ENCODE assay signal across 15 cellular contexts in the genomic region with DNA sequence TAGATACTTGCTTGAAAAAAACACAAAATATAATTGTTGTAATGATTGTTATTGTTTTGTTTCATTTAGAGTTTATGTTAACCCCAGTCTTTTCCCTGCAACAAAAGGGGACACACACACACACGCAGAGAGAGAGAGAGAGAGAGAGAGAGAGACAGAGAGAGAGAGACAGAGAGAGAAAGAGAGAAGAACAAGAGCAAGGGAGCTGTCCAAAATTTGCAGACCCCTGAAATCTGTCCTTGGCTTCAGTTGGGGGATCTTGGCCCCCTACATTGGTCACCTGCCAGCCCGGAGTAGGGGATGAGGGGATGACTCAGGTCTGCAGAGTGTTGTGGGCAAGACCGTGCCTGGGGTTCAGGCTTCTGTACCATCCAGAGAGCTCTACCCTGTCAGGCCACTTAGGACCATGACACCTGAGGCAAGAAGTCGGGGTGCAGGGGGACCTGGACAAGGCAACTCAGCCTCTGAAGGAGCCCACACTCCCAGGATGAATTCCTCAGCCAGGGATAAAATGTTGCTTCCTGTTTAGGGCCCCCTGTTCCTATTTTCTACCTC.
DNase-seq lines count a peak whose midpoint lies in the region; ATAC-seq and TF ChIP-seq lines count a peak whose summit lies in the region.
"Had no signal": no experiment of that assay in that cellular context is flagged by ENCODE, and none has a peak within 500 bp of the region (broad histone marks: within the 10 kb centered on the region; RNA-seq: fewer than 3 reads in every experiment).

No MANE protein-coding gene starts in this region.

- H3K27ac Mint-ChIP-seq in stimulated activated effector memory CD8-positive, alpha-beta T cell treated with anti-CD3 and anti-CD28 coated beads, Interleukin-12 subunit alpha, Interleukin-12 subunit beta, amount 100 ng/mL, for 72 hours: no peak overlapping the region
- H3K27ac Mint-ChIP-seq in activated T-helper 2 cell treated with anti-CD3 and anti-CD28 coated beads, Interferon-gamma antibody, Interleukin-2, Interleukin-4, amounts not matched to agents 10 μg/mL and 5 μg/mL and 100 μg/mL, durations not matched to agents 14 hours and 24 hours and 36 hours: no peak overlapping the region
- H3K27ac Mint-ChIP-seq: B cell; CD8-positive, alpha-beta T cell had no signal

- H3K9me3 Mint-ChIP-seq in stimulated activated effector memory CD8-positive, alpha-beta T cell treated with anti-CD3 and anti-CD28 coated beads, Interleukin-12 subunit alpha, Interleukin-12 subunit beta, amount 100 ng/mL, for 72 hours: no peaks in the 10 kb centered on the region
- H3K9me3 Mint-ChIP-seq in activated T-helper 2 cell treated with anti-CD3 and anti-CD28 coated beads, Interferon-gamma antibody, Interleukin-2, Interleukin-4, amounts not matched to agents 10 μg/mL and 5 μg/mL and 100 μg/mL, durations not matched to agents 14 hours and 24 hours and 36 hours: no peaks in the 10 kb centered on the region
- H3K9me3 Mint-ChIP-seq: CD8-positive, alpha-beta T cell had no signal

- no peak overlapping the region for H3K4me3 ChIP-seq in DND-41 (ENCODE audit: low read depth in 1 of 2, low read length in 2 of 2)
- no peak overlapping the region for H3K4me3 ChIP-seq in HCT116 (replicated peaks in 1 of 2; ENCODE audit: low read depth in 1 of 2, low read length in 2 of 2)
- no peak overlapping the region for H3K4me3 ChIP-seq in lower lobe of right lung
- H3K4me3 ChIP-seq: BLaER1 treated with 17β-estradiol and CSF1 and Interleukin-3, amounts not matched to agents 10 nM and 100 nM; GM23248 had no signal

- H3K9me3 ChIP-seq in DND-41 (ENCODE audit: insufficient read depth, low read length, severe bottlenecking) (no peaks in the 10 kb centered on the region), HCT116 (ENCODE audit: control insufficient read depth in 1 of 2, insufficient read depth in 1 of 2, low read depth in 1 of 2, low read length in 2 of 2) (no peaks in the 10 kb centered on the region), lower lobe of right lung (no peaks in the 10 kb centered on the region)
- H3K9me3 ChIP-seq: BLaER1 treated with 17β-estradiol and CSF1 and Interleukin-3, amounts not matched to agents 10 nM and 100 nM had no signal

- H3K4me2 ChIP-seq in DND-41 (ENCODE audit: insufficient read depth, low read length): no peak overlapping the region
- no peak overlapping the region for H3K4me2 ChIP-seq in HCT116 (ENCODE audit: low read length)
- H3K4me2 ChIP-seq: BLaER1 treated with 17β-estradiol and CSF1 and Interleukin-3, amounts not matched to agents 10 nM and 100 nM had no signal

- no peak overlapping the region for H3K4me3 Mint-ChIP-seq in stimulated activated effector memory CD8-positive, alpha-beta T cell treated with anti-CD3 and anti-CD28 coated beads, Interleukin-12 subunit alpha, Interleukin-12 subunit beta, amount 100 ng/mL, for 72 hours
- no peak overlapping the region for H3K4me3 Mint-ChIP-seq in activated T-helper 2 cell treated with anti-CD3 and anti-CD28 coated beads, Interferon-gamma antibody, Interleukin-2, Interleukin-4, amounts not matched to agents 10 μg/mL and 5 μg/mL and 100 μg/mL, durations not matched to agents 14 hours and 24 hours and 36 hours (ENCODE audit: low read depth)
- H3K4me3 Mint-ChIP-seq: B cell; CD8-positive, alpha-beta T cell had no signal

- no peak overlapping the region for H3K27ac ChIP-seq in DND-41 (ENCODE audit: low read length)
- H3K27ac ChIP-seq in HCT116 (ENCODE audit: low read depth, low read length): no peak overlapping the region
- H3K27ac ChIP-seq in lower lobe of right lung: peak overlapping the region; percentile 11
- H3K27ac ChIP-seq: BLaER1 treated with 17β-estradiol and CSF1 and Interleukin-3, amounts not matched to agents 10 nM and 100 nM; GM23248 had no signal

- DNase-seq in DND-41: no peak
- no peak for DNase-seq in HCT116 (ENCODE audit: low read depth, low spot score)
- no peak for DNase-seq in lower lobe of right lung
- DNase-seq in stimulated activated effector memory CD8-positive, alpha-beta T cell treated with anti-CD3 and anti-CD28 coated beads, Interleukin-12 subunit alpha, Interleukin-12 subunit beta, amount 100 ng/mL, for 72 hours (ENCODE audit: low spot score in 2 of 2): peak in 1 of 2 donors; percentile 18
- no peak for DNase-seq in activated T-helper 2 cell treated with anti-CD3 and anti-CD28 coated beads, Interferon-gamma antibody, Interleukin-2, Interleukin-4, amounts not matched to agents 10 μg/mL and 5 μg/mL and 100 μg/mL, durations not matched to agents 14 hours and 24 hours and 36 hours (ENCODE audit: low spot score)
- DNase-seq in NCI-H226: no peak
- DNase-seq in midbrain (lab: John Stamatoyannopoulos, UW): no peak
- DNase-seq: Calu3; CD8-positive, alpha-beta T cell; DMS79 treated with DMSO at 0.1 percent for 48 hours; EL; GM23248; HCEC 1CT had no signal

- H3K36me3 Mint-ChIP-seq in stimulated activated effector memory CD8-positive, alpha-beta T cell treated with anti-CD3 and anti-CD28 coated beads, Interleukin-12 subunit alpha, Interleukin-12 subunit beta, amount 100 ng/mL, for 72 hours: no peaks in the 10 kb centered on the region
- H3K36me3 Mint-ChIP-seq in activated T-helper 2 cell treated with anti-CD3 and anti-CD28 coated beads, Interferon-gamma antibody, Interleukin-2, Interleukin-4, amounts not matched to agents 10 μg/mL and 5 μg/mL and 100 μg/mL, durations not matched to agents 14 hours and 24 hours and 36 hours (ENCODE audit: low read depth): no peaks in the 10 kb centered on the region
- H3K36me3 Mint-ChIP-seq: CD8-positive, alpha-beta T cell had no signal

- H3K79me2 ChIP-seq in DND-41 (ENCODE audit: insufficient read depth, low read length) (no peaks in the 10 kb centered on the region), HCT116 (ENCODE audit: insufficient read depth, low read length) (no peaks in the 10 kb centered on the region)

- H3K9me2 ChIP-seq in HCT116 (ENCODE audit: insufficient read depth): no peaks in the 10 kb centered on the region

- H2AFZ ChIP-seq in DND-41 (ENCODE audit: low read depth, low read length): no peak overlapping the region
- no peak overlapping the region for H2AFZ ChIP-seq in HCT116 (ENCODE audit: low read depth, low read length, poor library complexity, severe bottlenecking)
- H2AFZ ChIP-seq: GM23248 had no signal

- POLR2A ChIA-PET in HCT116 (lab: Charles Lee): no interaction called here

- H3K9ac ChIP-seq in DND-41 (ENCODE audit: low read depth, low read length) (no peak overlapping the region), HCT116 (ENCODE audit: low read length) (no peak overlapping the region)
- H3K9ac ChIP-seq: BLaER1 treated with 17β-estradiol and CSF1 and Interleukin-3, amounts not matched to agents 10 nM and 100 nM; GM23248 had no signal

- no peaks in the 10 kb centered on the region for H3K4me1 Mint-ChIP-seq in stimulated activated effector memory CD8-positive, alpha-beta T cell treated with anti-CD3 and anti-CD28 coated beads, Interleukin-12 subunit alpha, Interleukin-12 subunit beta, amount 100 ng/mL, for 72 hours
- peaks cover 3% of the 10 kb centered on the region for H3K4me1 Mint-ChIP-seq in activated T-helper 2 cell treated with anti-CD3 and anti-CD28 coated beads, Interferon-gamma antibody, Interleukin-2, Interleukin-4, amounts not matched to agents 10 μg/mL and 5 μg/mL and 100 μg/mL, durations not matched to agents 14 hours and 24 hours and 36 hours (ENCODE audit: low read depth)
- H3K4me1 Mint-ChIP-seq: B cell had no signal

- no peak for TF ChIP-seq POLR2A in HCT116 (IDR thresholded peaks at IDR 0.05; ENCODE audit: borderline replicate concordance, extremely low read depth, insufficient read depth, insufficient read length)

- H3K4me1 ChIP-seq in DND-41 (ENCODE audit: insufficient read depth, low read length) (no peaks in the 10 kb centered on the region), HCT116 (ENCODE audit: control insufficient read depth in 1 of 2, insufficient read depth in 2 of 2, low read length in 2 of 2) (no peaks in the 10 kb centered on the region), lower lobe of right lung (peaks cover 14% of the 10 kb centered on the region)

- peaks cover 38% of the 10 kb centered on the region for H3K27me3 Mint-ChIP-seq in activated T-helper 2 cell treated with anti-CD3 and anti-CD28 coated beads, Interferon-gamma antibody, Interleukin-2, Interleukin-4, amounts not matched to agents 10 μg/mL and 5 μg/mL and 100 μg/mL, durations not matched to agents 14 hours and 24 hours and 36 hours (ENCODE audit: low read depth)

- H3K27me3 ChIP-seq in DND-41 (ENCODE audit: insufficient read depth, low read length, poor library complexity) (peaks cover 15% of the 10 kb centered on the region), HCT116 (ENCODE audit: insufficient read depth, low read length) (peaks cover 86% of the 10 kb centered on the region), lower lobe of right lung (ENCODE audit: low read depth) (no peaks in the 10 kb centered on the region)
- H3K27me3 ChIP-seq: BLaER1 treated with 17β-estradiol and CSF1 and Interleukin-3, amounts not matched to agents 10 nM and 100 nM had no signal

- ATAC-seq in DND-41 (ENCODE audit: insufficient read depth, low read depth): 0 out of 3 replicates have a peak, but pooled peaks have one; percentile 31
- ATAC-seq in HCT116: no peak
- ATAC-seq in lower lobe of right lung: peak in 1 of 2 donors; percentile 30
- ATAC-seq in stimulated activated effector memory CD8-positive, alpha-beta T cell treated with anti-CD3 and anti-CD28 coated beads, Interleukin-12 subunit alpha, Interleukin-12 subunit beta, amount 100 ng/mL, for 72 hours: peak; percentile 34
- ATAC-seq: CD8-positive, alpha-beta T cell had no signal

- no TSS peak for BruUV-seq in HCT116 (replicated peaks; lab: Mats Ljungman, UMichigan)

- no peak for TF ChIP-seq RAD21 in HCT116 (IDR thresholded peaks at IDR 0.05; ENCODE audit: low read depth)

- H4K20me1 ChIP-seq in DND-41 (ENCODE audit: insufficient read depth, low read length) (peaks cover 2% of the 10 kb centered on the region; the same call in 1 of the 2 replicates), HCT116 (ENCODE audit: insufficient read depth) (no peaks in the 10 kb centered on the region)
- H4K20me1 ChIP-seq: BLaER1 treated with 17β-estradiol and CSF1 and Interleukin-3, amounts not matched to agents 10 nM and 100 nM had no signal

- TF ChIP-seq CTCF in DND-41 (IDR thresholded peaks at IDR 0.05; ENCODE audit: borderline replicate concordance, extremely low read depth, low read length, poor library complexity, severe bottlenecking): no peak
- TF ChIP-seq CTCF in HCT116 (IDR thresholded peaks at IDR 0.05 in 2 of 3, conservative IDR thresholded peaks at IDR 0.05 in 1 of 3; ENCODE audit: borderline replicate concordance in 1 of 3, insufficient read depth in 1 of 3, low read depth in 2 of 3, low read length in 2 of 3): no peak
- no peak for TF ChIP-seq CTCF in lower lobe of right lung (IDR thresholded peaks at IDR 0.05)

- RAD21 ChIA-PET in HCT116 (lab: Charles Lee; ENCODE audit: low non-redundant PET in 1 of 2, low total read pairs in 2 of 2, uncharacterized antibody in 2 of 2, unreplicated experiment in 2 of 2): no interaction called here

- H3K36me3 ChIP-seq in DND-41 (ENCODE audit: insufficient read depth, low read length) (no peaks in the 10 kb centered on the region), HCT116 (ENCODE audit: control insufficient read depth in 1 of 2, insufficient read depth in 2 of 2, low read length in 2 of 2) (no peaks in the 10 kb centered on the region), lower lobe of right lung (no peaks in the 10 kb centered on the region)
- H3K36me3 ChIP-seq: BLaER1 treated with 17β-estradiol and CSF1 and Interleukin-3, amounts not matched to agents 10 nM and 100 nM had no signal

- CTCF ChIA-PET in HCT116 (lab: Charles Lee): no interaction called here

- intact Hi-C loops in HCT116 (cut with micrococcal nuclease) (no loop called here), lower lobe of right lung (cut with DNase I) (no loop called here)
- intact Hi-C loops in activated T-helper 2 cell treated with anti-CD3 and anti-CD28 coated beads, Interferon-gamma antibody, Interleukin-2, Interleukin-4, amounts not matched to agents 10 μg/mL and 5 μg/mL and 100 μg/mL, durations not matched to agents 14 hours and 24 hours and 36 hours (cut with micrococcal nuclease): no loop called here
